ENCODE assay signal across 7 cellular contexts in the genomic region with DNA sequence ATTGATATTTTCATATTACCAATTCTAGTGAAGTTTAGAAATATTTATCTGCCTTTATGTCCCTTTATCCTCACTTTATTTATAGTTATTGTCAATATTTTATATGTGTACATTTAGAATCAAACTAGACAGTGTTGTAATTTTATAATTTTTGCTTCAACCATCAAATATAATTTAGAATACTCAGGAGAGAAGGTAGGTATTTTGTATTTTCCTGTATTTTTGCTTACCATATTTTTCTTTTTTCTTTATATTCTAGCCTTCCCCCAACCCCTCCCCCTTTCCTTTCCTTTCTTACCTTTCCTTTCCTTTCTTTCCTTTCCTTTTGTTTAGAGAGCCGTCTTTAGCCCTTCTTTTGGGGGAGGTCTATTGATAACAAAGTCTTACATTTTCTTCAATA.
"Had no signal": no experiment of that assay in that cellular context is flagged by ENCODE, and none has a peak within 500 bp of the region (broad histone marks: within the 10 kb centered on the region; RNA-seq: fewer than 3 reads in every experiment).

No MANE protein-coding gene starts in this region.

- H3K4me1 Mint-ChIP-seq: IgD-negative memory B cell had no signal

- H3K9ac ChIP-seq: KMS-11 had no signal

- H3K4me3 Mint-ChIP-seq: IgD-negative memory B cell had no signal

- H3K27me3 Mint-ChIP-seq: IgD-negative memory B cell had no signal

- H3K36me3 Mint-ChIP-seq: IgD-negative memory B cell had no signal

- H3K4me2 ChIP-seq: KMS-11 had no signal

- H3K27ac ChIP-seq: HL-60, KMS-11 had no signal

- DNase-seq: IMR-90, KBM-7, KG1 had no signal

- FAIRE-seq: HTR-8/SVneo had no signal

- H3K27ac Mint-ChIP-seq: IgD-negative memory B cell had no signal
